Comparison of ENCODE assay signal across 1 cellular context in the genomic region with DNA sequence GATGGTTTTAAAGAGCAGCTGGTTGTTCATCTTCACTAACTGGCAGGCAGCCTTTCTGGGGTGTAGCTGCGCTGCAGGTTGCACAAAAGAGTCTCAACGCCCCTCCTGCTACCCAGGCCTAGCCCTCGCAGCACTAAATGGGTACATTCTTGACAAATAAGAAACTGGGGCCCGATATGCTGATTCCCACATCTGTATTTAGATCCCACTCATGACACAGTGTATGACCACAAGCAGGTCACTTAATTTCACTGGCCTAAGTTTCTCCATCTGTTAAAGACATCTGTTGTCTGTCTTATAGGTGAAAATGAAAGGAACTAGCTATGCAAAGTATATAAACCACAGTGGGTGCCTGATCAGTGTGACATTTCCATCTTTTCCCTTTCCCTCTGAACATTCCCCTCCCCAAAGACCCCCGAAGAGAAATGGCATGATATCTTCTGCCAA.
TF ChIP-seq lines count a peak whose summit lies in the region.

No MANE protein-coding gene starts in this region.

TF ChIP-seq in GM12878, 131 proteins besides CTCF, POLR2A, EP300 and RAD21 (continued from another document and continues in another):
- TF ChIP-seq, protein P1, sequence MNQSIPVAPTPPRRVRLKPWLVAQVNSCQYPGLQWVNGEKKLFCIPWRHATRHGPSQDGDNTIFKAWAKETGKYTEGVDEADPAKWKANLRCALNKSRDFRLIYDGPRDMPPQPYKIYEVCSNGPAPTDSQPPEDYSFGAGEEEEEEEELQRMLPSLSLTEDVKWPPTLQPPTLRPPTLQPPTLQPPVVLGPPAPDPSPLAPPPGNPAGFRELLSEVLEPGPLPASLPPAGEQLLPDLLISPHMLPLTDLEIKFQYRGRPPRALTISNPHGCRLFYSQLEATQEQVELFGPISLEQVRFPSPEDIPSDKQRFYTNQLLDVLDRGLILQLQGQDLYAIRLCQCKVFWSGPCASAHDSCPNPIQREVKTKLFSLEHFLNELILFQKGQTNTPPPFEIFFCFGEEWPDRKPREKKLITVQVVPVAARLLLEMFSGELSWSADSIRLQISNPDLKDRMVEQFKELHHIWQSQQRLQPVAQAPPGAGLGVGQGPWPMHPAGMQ (IDR thresholded peaks at IDR 0.05; ENCODE audit: borderline replicate concordance): no peak
- TF ChIP-seq HDAC2 (IDR thresholded peaks at IDR 0.05): no peak
- no peak; the same call in 1 of the 2 replicates for TF ChIP-seq EED (IDR thresholded peaks at IDR 0.05; ENCODE audit: low read depth)
- TF ChIP-seq, protein P2, sequence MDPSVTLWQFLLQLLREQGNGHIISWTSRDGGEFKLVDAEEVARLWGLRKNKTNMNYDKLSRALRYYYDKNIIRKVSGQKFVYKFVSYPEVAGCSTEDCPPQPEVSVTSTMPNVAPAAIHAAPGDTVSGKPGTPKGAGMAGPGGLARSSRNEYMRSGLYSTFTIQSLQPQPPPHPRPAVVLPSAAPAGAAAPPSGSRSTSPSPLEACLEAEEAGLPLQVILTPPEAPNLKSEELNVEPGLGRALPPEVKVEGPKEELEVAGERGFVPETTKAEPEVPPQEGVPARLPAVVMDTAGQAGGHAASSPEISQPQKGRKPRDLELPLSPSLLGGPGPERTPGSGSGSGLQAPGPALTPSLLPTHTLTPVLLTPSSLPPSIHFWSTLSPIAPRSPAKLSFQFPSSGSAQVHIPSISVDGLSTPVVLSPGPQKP (IDR thresholded peaks at IDR 0.05; ENCODE audit: low read depth, low read length): no peak
- TF ChIP-seq, protein P3, sequence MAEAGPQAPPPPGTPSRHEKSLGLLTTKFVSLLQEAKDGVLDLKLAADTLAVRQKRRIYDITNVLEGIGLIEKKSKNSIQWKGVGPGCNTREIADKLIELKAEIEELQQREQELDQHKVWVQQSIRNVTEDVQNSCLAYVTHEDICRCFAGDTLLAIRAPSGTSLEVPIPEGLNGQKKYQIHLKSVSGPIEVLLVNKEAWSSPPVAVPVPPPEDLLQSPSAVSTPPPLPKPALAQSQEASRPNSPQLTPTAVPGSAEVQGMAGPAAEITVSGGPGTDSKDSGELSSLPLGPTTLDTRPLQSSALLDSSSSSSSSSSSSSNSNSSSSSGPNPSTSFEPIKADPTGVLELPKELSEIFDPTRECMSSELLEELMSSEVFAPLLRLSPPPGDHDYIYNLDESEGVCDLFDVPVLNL (IDR thresholded peaks at IDR 0.05; ENCODE audit: low read depth, low read length): no peak
- no peak for TF ChIP-seq JUNB (IDR thresholded peaks at IDR 0.05)
- no peak for TF ChIP-seq GABPA (IDR thresholded peaks at IDR 0.05; ENCODE audit: low read depth)
- TF ChIP-seq NBN (IDR thresholded peaks at IDR 0.05): peak; percentile 41
- TF ChIP-seq NR2F1 (conservative IDR thresholded peaks at IDR 0.05): no peak
- peak; percentile 86 for TF ChIP-seq RUNX3 (IDR thresholded peaks at IDR 0.05; ENCODE audit: low read length)
- TF ChIP-seq HDAC6 (IDR thresholded peaks at IDR 0.05; ENCODE audit: unreplicated experiment): no peak
- TF ChIP-seq, protein P4, sequence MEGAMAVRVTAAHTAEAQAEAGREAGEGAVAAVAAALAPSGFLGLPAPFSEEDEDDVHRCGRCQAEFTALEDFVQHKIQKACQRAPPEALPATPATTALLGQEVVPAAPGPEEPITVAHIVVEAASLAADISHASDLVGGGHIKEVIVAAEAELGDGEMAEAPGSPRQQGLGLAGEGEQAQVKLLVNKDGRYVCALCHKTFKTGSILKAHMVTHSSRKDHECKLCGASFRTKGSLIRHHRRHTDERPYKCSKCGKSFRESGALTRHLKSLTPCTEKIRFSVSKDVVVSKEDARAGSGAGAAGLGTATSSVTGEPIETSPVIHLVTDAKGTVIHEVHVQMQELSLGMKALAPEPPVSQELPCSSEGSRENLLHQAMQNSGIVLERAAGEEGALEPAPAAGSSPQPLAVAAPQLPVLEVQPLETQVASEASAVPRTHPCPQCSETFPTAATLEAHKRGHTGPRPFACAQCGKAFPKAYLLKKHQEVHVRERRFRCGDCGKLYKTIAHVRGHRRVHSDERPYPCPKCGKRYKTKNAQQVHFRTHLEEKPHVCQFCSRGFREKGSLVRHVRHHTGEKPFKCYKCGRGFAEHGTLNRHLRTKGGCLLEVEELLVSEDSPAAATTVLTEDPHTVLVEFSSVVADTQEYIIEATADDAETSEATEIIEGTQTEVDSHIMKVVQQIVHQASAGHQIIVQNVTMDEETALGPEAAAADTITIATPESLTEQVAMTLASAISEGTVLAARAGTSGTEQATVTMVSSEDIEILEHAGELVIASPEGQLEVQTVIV (IDR thresholded peaks at IDR 0.05; ENCODE audit: borderline replicate concordance, partially characterized antibody): no peak
- TF ChIP-seq, protein P5, sequence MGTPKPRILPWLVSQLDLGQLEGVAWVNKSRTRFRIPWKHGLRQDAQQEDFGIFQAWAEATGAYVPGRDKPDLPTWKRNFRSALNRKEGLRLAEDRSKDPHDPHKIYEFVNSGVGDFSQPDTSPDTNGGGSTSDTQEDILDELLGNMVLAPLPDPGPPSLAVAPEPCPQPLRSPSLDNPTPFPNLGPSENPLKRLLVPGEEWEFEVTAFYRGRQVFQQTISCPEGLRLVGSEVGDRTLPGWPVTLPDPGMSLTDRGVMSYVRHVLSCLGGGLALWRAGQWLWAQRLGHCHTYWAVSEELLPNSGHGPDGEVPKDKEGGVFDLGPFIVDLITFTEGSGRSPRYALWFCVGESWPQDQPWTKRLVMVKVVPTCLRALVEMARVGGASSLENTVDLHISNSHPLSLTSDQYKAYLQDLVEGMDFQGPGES (IDR thresholded peaks at IDR 0.05): no peak
- TF ChIP-seq IKZF2 (IDR thresholded peaks at IDR 0.05): peak; percentile 76 to 77; a peak in 3 of 4 replicates
- 0 out of 2 replicates have a peak, but pooled peaks have one; percentile 16 for TF ChIP-seq CREM (IDR thresholded peaks at IDR 0.05; ENCODE audit: low read depth)
- TF ChIP-seq, protein P6, sequence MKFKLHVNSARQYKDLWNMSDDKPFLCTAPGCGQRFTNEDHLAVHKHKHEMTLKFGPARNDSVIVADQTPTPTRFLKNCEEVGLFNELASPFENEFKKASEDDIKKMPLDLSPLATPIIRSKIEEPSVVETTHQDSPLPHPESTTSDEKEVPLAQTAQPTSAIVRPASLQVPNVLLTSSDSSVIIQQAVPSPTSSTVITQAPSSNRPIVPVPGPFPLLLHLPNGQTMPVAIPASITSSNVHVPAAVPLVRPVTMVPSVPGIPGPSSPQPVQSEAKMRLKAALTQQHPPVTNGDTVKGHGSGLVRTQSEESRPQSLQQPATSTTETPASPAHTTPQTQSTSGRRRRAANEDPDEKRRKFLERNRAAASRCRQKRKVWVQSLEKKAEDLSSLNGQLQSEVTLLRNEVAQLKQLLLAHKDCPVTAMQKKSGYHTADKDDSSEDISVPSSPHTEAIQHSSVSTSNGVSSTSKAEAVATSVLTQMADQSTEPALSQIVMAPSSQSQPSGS (IDR thresholded peaks at IDR 0.05; ENCODE audit: low read length): peak; percentile 48
- TF ChIP-seq, protein P7, sequence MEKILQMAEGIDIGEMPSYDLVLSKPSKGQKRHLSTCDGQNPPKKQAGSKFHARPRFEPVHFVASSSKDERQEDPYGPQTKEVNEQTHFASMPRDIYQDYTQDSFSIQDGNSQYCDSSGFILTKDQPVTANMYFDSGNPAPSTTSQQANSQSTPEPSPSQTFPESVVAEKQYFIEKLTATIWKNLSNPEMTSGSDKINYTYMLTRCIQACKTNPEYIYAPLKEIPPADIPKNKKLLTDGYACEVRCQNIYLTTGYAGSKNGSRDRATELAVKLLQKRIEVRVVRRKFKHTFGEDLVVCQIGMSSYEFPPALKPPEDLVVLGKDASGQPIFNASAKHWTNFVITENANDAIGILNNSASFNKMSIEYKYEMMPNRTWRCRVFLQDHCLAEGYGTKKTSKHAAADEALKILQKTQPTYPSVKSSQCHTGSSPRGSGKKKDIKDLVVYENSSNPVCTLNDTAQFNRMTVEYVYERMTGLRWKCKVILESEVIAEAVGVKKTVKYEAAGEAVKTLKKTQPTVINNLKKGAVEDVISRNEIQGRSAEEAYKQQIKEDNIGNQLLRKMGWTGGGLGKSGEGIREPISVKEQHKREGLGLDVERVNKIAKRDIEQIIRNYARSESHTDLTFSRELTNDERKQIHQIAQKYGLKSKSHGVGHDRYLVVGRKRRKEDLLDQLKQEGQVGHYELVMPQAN (conservative IDR thresholded peaks at IDR 0.05): no peak
- no peak for TF ChIP-seq SREBF1 (IDR thresholded peaks at IDR 0.05; ENCODE audit: low read length)
- TF ChIP-seq, protein P8, sequence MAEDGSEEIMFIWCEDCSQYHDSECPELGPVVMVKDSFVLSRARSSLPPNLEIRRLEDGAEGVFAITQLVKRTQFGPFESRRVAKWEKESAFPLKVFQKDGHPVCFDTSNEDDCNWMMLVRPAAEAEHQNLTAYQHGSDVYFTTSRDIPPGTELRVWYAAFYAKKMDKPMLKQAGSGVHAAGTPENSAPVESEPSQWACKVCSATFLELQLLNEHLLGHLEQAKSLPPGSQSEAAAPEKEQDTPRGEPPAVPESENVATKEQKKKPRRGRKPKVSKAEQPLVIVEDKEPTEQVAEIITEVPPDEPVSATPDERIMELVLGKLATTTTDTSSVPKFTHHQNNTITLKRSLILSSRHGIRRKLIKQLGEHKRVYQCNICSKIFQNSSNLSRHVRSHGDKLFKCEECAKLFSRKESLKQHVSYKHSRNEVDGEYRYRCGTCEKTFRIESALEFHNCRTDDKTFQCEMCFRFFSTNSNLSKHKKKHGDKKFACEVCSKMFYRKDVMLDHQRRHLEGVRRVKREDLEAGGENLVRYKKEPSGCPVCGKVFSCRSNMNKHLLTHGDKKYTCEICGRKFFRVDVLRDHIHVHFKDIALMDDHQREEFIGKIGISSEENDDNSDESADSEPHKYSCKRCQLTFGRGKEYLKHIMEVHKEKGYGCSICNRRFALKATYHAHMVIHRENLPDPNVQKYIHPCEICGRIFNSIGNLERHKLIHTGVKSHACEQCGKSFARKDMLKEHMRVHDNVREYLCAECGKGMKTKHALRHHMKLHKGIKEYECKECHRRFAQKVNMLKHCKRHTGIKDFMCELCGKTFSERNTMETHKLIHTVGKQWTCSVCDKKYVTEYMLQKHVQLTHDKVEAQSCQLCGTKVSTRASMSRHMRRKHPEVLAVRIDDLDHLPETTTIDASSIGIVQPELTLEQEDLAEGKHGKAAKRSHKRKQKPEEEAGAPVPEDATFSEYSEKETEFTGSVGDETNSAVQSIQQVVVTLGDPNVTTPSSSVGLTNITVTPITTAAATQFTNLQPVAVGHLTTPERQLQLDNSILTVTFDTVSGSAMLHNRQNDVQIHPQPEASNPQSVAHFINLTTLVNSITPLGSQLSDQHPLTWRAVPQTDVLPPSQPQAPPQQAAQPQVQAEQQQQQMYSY (CRISPR knock-in tag; IDR thresholded peaks at IDR 0.05): no peak
- TF ChIP-seq, protein P9, sequence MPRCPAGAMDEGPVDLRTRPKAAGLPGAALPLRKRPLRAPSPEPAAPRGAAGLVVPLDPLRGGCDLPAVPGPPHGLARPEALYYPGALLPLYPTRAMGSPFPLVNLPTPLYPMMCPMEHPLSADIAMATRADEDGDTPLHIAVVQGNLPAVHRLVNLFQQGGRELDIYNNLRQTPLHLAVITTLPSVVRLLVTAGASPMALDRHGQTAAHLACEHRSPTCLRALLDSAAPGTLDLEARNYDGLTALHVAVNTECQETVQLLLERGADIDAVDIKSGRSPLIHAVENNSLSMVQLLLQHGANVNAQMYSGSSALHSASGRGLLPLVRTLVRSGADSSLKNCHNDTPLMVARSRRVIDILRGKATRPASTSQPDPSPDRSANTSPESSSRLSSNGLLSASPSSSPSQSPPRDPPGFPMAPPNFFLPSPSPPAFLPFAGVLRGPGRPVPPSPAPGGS (IDR thresholded peaks at IDR 0.05; ENCODE audit: borderline replicate concordance, insufficient read depth, low read depth, low read length, poor library complexity, severe bottlenecking): no peak
- no peak for TF ChIP-seq SREBF2 (IDR thresholded peaks at IDR 0.05; ENCODE audit: low read length)
- TF ChIP-seq, protein P10, sequence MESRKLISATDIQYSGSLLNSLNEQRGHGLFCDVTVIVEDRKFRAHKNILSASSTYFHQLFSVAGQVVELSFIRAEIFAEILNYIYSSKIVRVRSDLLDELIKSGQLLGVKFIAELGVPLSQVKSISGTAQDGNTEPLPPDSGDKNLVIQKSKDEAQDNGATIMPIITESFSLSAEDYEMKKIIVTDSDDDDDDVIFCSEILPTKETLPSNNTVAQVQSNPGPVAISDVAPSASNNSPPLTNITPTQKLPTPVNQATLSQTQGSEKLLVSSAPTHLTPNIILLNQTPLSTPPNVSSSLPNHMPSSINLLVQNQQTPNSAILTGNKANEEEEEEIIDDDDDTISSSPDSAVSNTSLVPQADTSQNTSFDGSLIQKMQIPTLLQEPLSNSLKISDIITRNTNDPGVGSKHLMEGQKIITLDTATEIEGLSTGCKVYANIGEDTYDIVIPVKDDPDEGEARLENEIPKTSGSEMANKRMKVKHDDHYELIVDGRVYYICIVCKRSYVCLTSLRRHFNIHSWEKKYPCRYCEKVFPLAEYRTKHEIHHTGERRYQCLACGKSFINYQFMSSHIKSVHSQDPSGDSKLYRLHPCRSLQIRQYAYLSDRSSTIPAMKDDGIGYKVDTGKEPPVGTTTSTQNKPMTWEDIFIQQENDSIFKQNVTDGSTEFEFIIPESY (IDR thresholded peaks at IDR 0.05): no peak
- no peak for TF ChIP-seq FOS (IDR thresholded peaks at IDR 0.05; ENCODE audit: borderline replicate concordance, extremely low read depth, insufficient read length)
- TF ChIP-seq, protein P11, sequence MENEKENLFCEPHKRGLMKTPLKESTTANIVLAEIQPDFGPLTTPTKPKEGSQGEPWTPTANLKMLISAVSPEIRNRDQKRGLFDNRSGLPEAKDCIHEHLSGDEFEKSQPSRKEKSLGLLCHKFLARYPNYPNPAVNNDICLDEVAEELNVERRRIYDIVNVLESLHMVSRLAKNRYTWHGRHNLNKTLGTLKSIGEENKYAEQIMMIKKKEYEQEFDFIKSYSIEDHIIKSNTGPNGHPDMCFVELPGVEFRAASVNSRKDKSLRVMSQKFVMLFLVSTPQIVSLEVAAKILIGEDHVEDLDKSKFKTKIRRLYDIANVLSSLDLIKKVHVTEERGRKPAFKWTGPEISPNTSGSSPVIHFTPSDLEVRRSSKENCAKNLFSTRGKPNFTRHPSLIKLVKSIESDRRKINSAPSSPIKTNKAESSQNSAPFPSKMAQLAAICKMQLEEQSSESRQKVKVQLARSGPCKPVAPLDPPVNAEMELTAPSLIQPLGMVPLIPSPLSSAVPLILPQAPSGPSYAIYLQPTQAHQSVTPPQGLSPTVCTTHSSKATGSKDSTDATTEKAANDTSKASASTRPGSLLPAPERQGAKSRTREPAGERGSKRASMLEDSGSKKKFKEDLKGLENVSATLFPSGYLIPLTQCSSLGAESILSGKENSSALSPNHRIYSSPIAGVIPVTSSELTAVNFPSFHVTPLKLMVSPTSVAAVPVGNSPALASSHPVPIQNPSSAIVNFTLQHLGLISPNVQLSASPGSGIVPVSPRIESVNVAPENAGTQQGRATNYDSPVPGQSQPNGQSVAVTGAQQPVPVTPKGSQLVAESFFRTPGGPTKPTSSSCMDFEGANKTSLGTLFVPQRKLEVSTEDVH (IDR thresholded peaks at IDR 0.05; ENCODE audit: low read depth, partially characterized antibody): no peak
- no peak for TF ChIP-seq RFX5 (IDR thresholded peaks at IDR 0.05; ENCODE audit: low read depth, low read length)
- TF ChIP-seq ESRRA (IDR thresholded peaks at IDR 0.05; ENCODE audit: low read length): no peak
- no peak for TF ChIP-seq JUND (IDR thresholded peaks at IDR 0.05; ENCODE audit: low read depth, low read length)
- TF ChIP-seq ZNF217 (IDR thresholded peaks at IDR 0.05): no peak
- TF ChIP-seq POLR2AphosphoS2 (IDR thresholded peaks at IDR 0.05; ENCODE audit: low read depth, low read length): no peak
- TF ChIP-seq SIX5 (IDR thresholded peaks at IDR 0.05; ENCODE audit: low read depth, low read length, severe bottlenecking): no peak
